In genomic region chr7:69903410-69903809, GRCh38 we compare ENCODE assay signal across 21 cellular contexts.
A peak's percentile ranks its signal among the peaks of the same experiment; 100 is the strongest.
DNase-seq lines count a peak whose midpoint lies in the region; ATAC-seq and TF ChIP-seq lines count a peak whose summit lies in the region.
"Had no signal": no experiment of that assay in that cellular context is flagged by ENCODE, and none has a peak within 500 bp of the region (broad histone marks: within the 10 kb centered on the region; RNA-seq: fewer than 3 reads in every experiment).

No MANE protein-coding gene starts in this region.

- H3K36me3 ChIP-seq in neural progenitor cell = no peaks in the 10 kb centered on the region

- peaks cover 3% of the 10 kb centered on the region for H4K20me1 ChIP-seq in neural progenitor cell (ENCODE audit: low read depth)

- POLR2A ChIA-PET in activated B cell treated with CpG ODN at 0.5 μM for 24 hours (lab: Charles Lee) = no interaction called here

- H3K4me2 ChIP-seq in neural progenitor cell = no peak overlapping the region

- H3K4me1 Mint-ChIP-seq in activated B cell treated with CpG ODN at 0.5 μM for 24 hours = peaks cover 40% of the 10 kb centered on the region
- H3K4me1 Mint-ChIP-seq in memory B cell = peaks cover 28% of the 10 kb centered on the region
- peaks cover 9% of the 10 kb centered on the region for H3K4me1 Mint-ChIP-seq in neural progenitor cell
- H3K4me1 Mint-ChIP-seq: CD14-positive monocyte, H9 had no signal

- peak; percentile 69 for DNase-seq in A172 (ENCODE audit: low spot score)
- DNase-seq in GM03348 (ENCODE audit: low spot score) = peak; percentile 9
- no peak for DNase-seq in activated B cell treated with CpG ODN at 0.5 μM for 24 hours
- DNase-seq in memory B cell (ENCODE audit: low spot score in 2 of 2) = no peak
- no peak for DNase-seq in activated CD4-positive, alpha-beta T cell treated with anti-CD3 and anti-CD28 coated beads, Interleukin-2, amount 50 U/mL, for 4 hours
- DNase-seq in neural progenitor cell (ENCODE audit: low spot score) = no peak
- no peak for DNase-seq in DMS114 treated with DMSO at 0.1 percent for 48 hours (lab: John Stamatoyannopoulos, UW; ENCODE audit: unreplicated experiment)
- DNase-seq in activated naive CD4-positive, alpha-beta T cell treated with Interleukin-2 at 50 U/mL for 16 hours = no peak
- DNase-seq: DMS 273 treated with DMSO at 0.1 percent for 48 hours; EL; H9; NCI-H1436; NCI-H2029; NCI-H2171; NCI-H446 treated with DMSO at 0.1 percent for 48 hours; NK-92 treated with Interleukin-12 subunit alpha and Interleukin-12 subunit beta, amount 100 ng/mL, for 24 hours; OCI-M1; SHP77 treated with DMSO at 0.1 percent for 48 hours had no signal

- ATAC-seq in activated B cell treated with CpG ODN at 0.5 μM for 24 hours (ENCODE audit: low read depth) (no peak), memory B cell (ENCODE audit: low read depth) (no peak)

- no peak overlapping the region for H2AFZ ChIP-seq in neural progenitor cell (replicated peaks)

- H3K79me2 ChIP-seq in neural progenitor cell (ENCODE audit: low read depth) = no peaks in the 10 kb centered on the region

- no peak overlapping the region for H3K9ac ChIP-seq in neural progenitor cell

- H3K27ac ChIP-seq in neural progenitor cell = no peak overlapping the region
- H3K27ac ChIP-seq: 22Rv1, HL-60 had no signal

- TF ChIP-seq CTCF in activated B cell treated with CpG ODN at 0.5 μM for 24 hours (IDR thresholded peaks at IDR 0.05) (no peak), neural progenitor cell (IDR thresholded peaks at IDR 0.05) (no peak)

- H3K27me3 ChIP-seq in neural progenitor cell = no peaks in the 10 kb centered on the region

- no peaks in the 10 kb centered on the region for H3K9me3 Mint-ChIP-seq in activated B cell treated with CpG ODN at 0.5 μM for 24 hours
- H3K9me3 Mint-ChIP-seq in memory B cell = no peaks in the 10 kb centered on the region
- H3K9me3 Mint-ChIP-seq in neural progenitor cell = no peaks in the 10 kb centered on the region
- H3K9me3 Mint-ChIP-seq: H9 had no signal

- H3K4me3 ChIP-seq in neural progenitor cell = no peak overlapping the region

- H3K4me3 Mint-ChIP-seq in activated B cell treated with CpG ODN at 0.5 μM for 24 hours (no peak overlapping the region), memory B cell (no peak overlapping the region), neural progenitor cell (no peak overlapping the region)
- H3K4me3 Mint-ChIP-seq: CD14-positive monocyte, H9 had no signal

- H3K36me3 Mint-ChIP-seq in activated B cell treated with CpG ODN at 0.5 μM for 24 hours (ENCODE audit: low read depth) = peaks cover 19% of the 10 kb centered on the region
- H3K36me3 Mint-ChIP-seq in memory B cell = peaks cover 3% of the 10 kb centered on the region
- peaks cover 9% of the 10 kb centered on the region for H3K36me3 Mint-ChIP-seq in neural progenitor cell
- H3K36me3 Mint-ChIP-seq: CD14-positive monocyte had no signal

- H3K4me1 ChIP-seq in neural progenitor cell = peaks cover 5% of the 10 kb centered on the region

- H3K27me3 Mint-ChIP-seq in activated B cell treated with CpG ODN at 0.5 μM for 24 hours (no peaks in the 10 kb centered on the region), memory B cell (no peaks in the 10 kb centered on the region), neural progenitor cell (ENCODE audit: insufficient read depth, low read depth) (no peaks in the 10 kb centered on the region)

- H3F3A ChIP-seq in neural progenitor cell (ENCODE audit: low read depth) = no peaks in the 10 kb centered on the region

- H3K27ac Mint-ChIP-seq in activated B cell treated with CpG ODN at 0.5 μM for 24 hours = peak overlapping the region; percentile 3
- H3K27ac Mint-ChIP-seq in memory B cell = peak overlapping the region; percentile 59
- H3K27ac Mint-ChIP-seq in neural progenitor cell = no peak overlapping the region
- H3K27ac Mint-ChIP-seq: CD14-positive monocyte, H9 had no signal

- intact Hi-C loops in activated B cell treated with CpG ODN at 0.5 μM for 24 hours (cut with micrococcal nuclease) = loop anchor here (10.0 kb wide), 1 partner anchor 791 kb away; no protein-coding TSS in a partner anchor

- CTCF ChIA-PET in activated B cell treated with CpG ODN at 0.5 μM for 24 hours (lab: Charles Lee) = no interaction called here

- H3K9me3 ChIP-seq in neural progenitor cell (ENCODE audit: low read depth) = no peaks in the 10 kb centered on the region

Comparison
In these comparisons a context has a peak if more than half of its experiments do, and no peak if none do; other contexts are left out.
1. DNase-seq: peak in A172 (single experiment) and GM03348 (single experiment); none in activated B cell treated with CpG ODN at 0.5 μM for 24 hours (single experiment), memory B cell (0 of 2), activated CD4-positive, alpha-beta T cell treated with anti-CD3 and anti-CD28 coated beads, Interleukin-2, amount 50 U/mL, for 4 hours (0 of 2), neural progenitor cell (single experiment), DMS114 treated with DMSO at 0.1 percent for 48 hours (single experiment) and activated naive CD4-positive, alpha-beta T cell treated with Interleukin-2 at 50 U/mL for 16 hours (single experiment).